Comparison of ENCODE assay signal across 9 cellular contexts in genomic region chrX:118350221-118350620, GRCh38. TPM values are rescaled to one million over a fixed set of nuclear protein-coding genes. Genes with fewer than 3 reads are reported as not detected.
DNase-seq lines count a peak whose midpoint lies in the region; ATAC-seq, FAIRE-seq and TF ChIP-seq lines count a peak whose summit lies in the region.
"Had no signal": no experiment of that assay in that cellular context is flagged by ENCODE, and none has a peak within 500 bp of the region (broad histone marks: within the 10 kb centered on the region; RNA-seq: fewer than 3 reads in every experiment).

No MANE protein-coding gene starts in this region.

- H3K27ac Mint-ChIP-seq in MCF 10A (ENCODE audit: low read depth, unreplicated experiment), result peak overlapping the region; percentile 58

- intact Hi-C loops in MCF 10A (cut with micrococcal nuclease), result no loop called here
- intact Hi-C loops in breast epithelium (cut with DNase I; ENCODE audit: low total_unique reads), result no loop called here
- intact Hi-C loops in endothelial cell of umbilical vein (cut with micrococcal nuclease), result no loop called here
- intact Hi-C loops in cardiac septum (cut with DNase I), result no loop called here

- no peak for TF ChIP-seq CTCF in MCF 10A (IDR thresholded peaks at IDR 0.05; ENCODE audit: unreplicated experiment)
- TF ChIP-seq CTCF in breast epithelium (IDR thresholded peaks at IDR 0.05), result no peak
- TF ChIP-seq CTCF in endothelial cell of umbilical vein (IDR thresholded peaks at IDR 0.05; ENCODE audit: extremely low read depth in 1 of 2, insufficient read depth in 1 of 2, low read depth in 1 of 2, low read length in 2 of 2), result no peak
- no peak for TF ChIP-seq CTCF in thoracic aorta (IDR thresholded peaks at IDR 0.05)

- no peak overlapping the region for H3K27ac ChIP-seq in breast epithelium
- H3K27ac ChIP-seq in endothelial cell of umbilical vein (ENCODE audit: insufficient read depth, low read depth, low read length), result peak overlapping the region; percentile 34
- peak overlapping the region; percentile 12 to 68 for H3K27ac ChIP-seq in thoracic aorta

- no peaks in the 10 kb centered on the region for H4K20me1 ChIP-seq in endothelial cell of umbilical vein (replicated peaks; ENCODE audit: control insufficient read depth, extremely low read depth, insufficient read depth, low read length)

- no peak overlapping the region for H2AFZ ChIP-seq in endothelial cell of umbilical vein (ENCODE audit: low read depth, low read length)

- peak overlapping the region; percentile 74 for H3K4me2 ChIP-seq in endothelial cell of umbilical vein (ENCODE audit: insufficient read depth, low read length)

- BruUV-seq in MCF 10A (replicated peaks; lab: Mats Ljungman, UMichigan), result no TSS peak
- BruUV-seq in endothelial cell of umbilical vein (replicated peaks; lab: Mats Ljungman, UMichigan), result no TSS peak

- FAIRE-seq in endothelial cell of umbilical vein (lab: Jason Lieb, UNC), result peak; percentile 68

- H3K4me1 Mint-ChIP-seq in MCF 10A (ENCODE audit: insufficient read depth, unreplicated experiment), result peaks cover 26% of the 10 kb centered on the region

- H3K4me1 ChIP-seq in breast epithelium (no peaks in the 10 kb centered on the region), endothelial cell of umbilical vein (ENCODE audit: control insufficient read depth, extremely low read depth, insufficient read depth, low read length) (peaks cover 40% of the 10 kb centered on the region), thoracic aorta (ENCODE audit: control insufficient read depth in 1 of 2, low read depth in 2 of 2) (peaks cover 3 to 36% of the 10 kb centered on the region in 2 donors)

- no peak for ATAC-seq in thoracic aorta (ENCODE audit: insufficient number of reproducible peaks, low FRiP score, low read depth)

- peaks cover 85% of the 10 kb centered on the region for H3K79me2 ChIP-seq in endothelial cell of umbilical vein (ENCODE audit: control insufficient read depth, insufficient read depth, low read length)

- H3K9ac ChIP-seq in endothelial cell of umbilical vein (replicated peaks; ENCODE audit: extremely low read depth, insufficient read depth, low read length), result peak overlapping the region; percentile 0

- CTCF ChIA-PET in MCF 10A (lab: Yijun Ruan, JAX) (no interaction called here), endothelial cell of umbilical vein (lab: Charles Lee) (interaction anchor here (0.7 kb wide), 1 partner anchor 658 kb away, joined by 3 read pairs; no protein-coding TSS in a partner anchor)

- no peaks in the 10 kb centered on the region for H3K9me1 ChIP-seq in endothelial cell of umbilical vein (replicated peaks; ENCODE audit: control insufficient read depth, extremely low read depth, insufficient read depth, low read length)

- peaks cover 0 to 2% of the 10 kb centered on the region in 2 donors for H3K27me3 ChIP-seq in breast epithelium
- H3K27me3 ChIP-seq in endothelial cell of umbilical vein (ENCODE audit: control insufficient read depth in 2 of 2, insufficient read depth in 2 of 2, low read length in 2 of 2), result no peaks in the 10 kb centered on the region
- H3K27me3 ChIP-seq in thoracic aorta (replicated peaks; ENCODE audit: insufficient read depth), result no peaks in the 10 kb centered on the region
- H3K27me3 ChIP-seq in H7 (ENCODE audit: control insufficient read depth, insufficient read depth, low read length), result no peaks in the 10 kb centered on the region

- peak overlapping the region; percentile 28 for H3K4me3 Mint-ChIP-seq in MCF 10A (ENCODE audit: unreplicated experiment)

- dilution Hi-C loops in endothelial cell of umbilical vein (cut with MboI; ENCODE audit: extremely low pct_ligation_motif_present, low sequenced_read_pairs), result no loop called here

- TF ChIP-seq POLR2A in breast epithelium (IDR thresholded peaks at IDR 0.05) (no peak), endothelial cell of umbilical vein (IDR thresholded peaks at IDR 0.05; ENCODE audit: low read depth, low read length) (no peak)

- H3K36me3 ChIP-seq in breast epithelium (no peaks in the 10 kb centered on the region), endothelial cell of umbilical vein (ENCODE audit: control insufficient read depth in 2 of 2, extremely low read depth in 1 of 2, insufficient read depth in 2 of 2, low read length in 2 of 2) (no peaks in the 10 kb centered on the region), thoracic aorta (no peaks in the 10 kb centered on the region), H7 (replicated peaks; ENCODE audit: control insufficient read depth, insufficient read depth, low read length) (no peaks in the 10 kb centered on the region)

- H3K4me3 ChIP-seq in breast epithelium (no peak overlapping the region), endothelial cell of umbilical vein (replicated peaks in 1 of 3; ENCODE audit: insufficient read depth in 1 of 3, low read depth in 1 of 3, low read length in 3 of 3) (no peak overlapping the region), thoracic aorta (peak overlapping the region; percentile 45), H7 (ENCODE audit: insufficient read depth, low read depth, low read length) (no peak overlapping the region)

- H3K36me3 Mint-ChIP-seq in MCF 10A (ENCODE audit: insufficient read depth, unreplicated experiment), result no peaks in the 10 kb centered on the region

- no peaks in the 10 kb centered on the region for H3K9me3 Mint-ChIP-seq in MCF 10A (ENCODE audit: unreplicated experiment)

- POLR2A ChIA-PET in MCF 10A (lab: Yijun Ruan, JAX), result interaction anchor here (0.7 to 8.2 kb wide), 2 partner anchors 9 to 27 kb away, joined by 4 to 97 read pairs; no protein-coding TSS in a partner anchor
- POLR2A ChIA-PET in endothelial cell of umbilical vein (lab: Charles Lee), result no interaction called here

- DNase-seq in MCF 10A (ENCODE audit: unreplicated experiment), result peak; percentile 35
- no peak for DNase-seq in breast epithelium (ENCODE audit: low spot score in 2 of 2)
- DNase-seq in SIG-M5 (lab: John Stamatoyannopoulos, UW), result peak; percentile 12
- peak; percentile 31 for DNase-seq in endothelial cell of umbilical vein (ENCODE audit: low read depth, low spot score)
- DNase-seq in thoracic aorta (ENCODE audit: low spot score), result no peak
- DNase-seq in H7, result no peak
- DNase-seq in cardiac septum (ENCODE audit: low spot score), result no peak
- DNase-seq in NCI-H1930 (lab: John Stamatoyannopoulos, UW), result no peak
- DNase-seq: activated T-cell treated with anti-CD3 and anti-CD28 coated beads for 4 hours had no signal

- peaks cover 6% of the 10 kb centered on the region for H3K27me3 Mint-ChIP-seq in MCF 10A (ENCODE audit: insufficient read depth, unreplicated experiment)

- no peaks in the 10 kb centered on the region for H3K9me3 ChIP-seq in breast epithelium
- no peaks in the 10 kb centered on the region for H3K9me3 ChIP-seq in endothelial cell of umbilical vein (replicated peaks; ENCODE audit: control insufficient read depth, insufficient read depth, low read length)
- H3K9me3 ChIP-seq in thoracic aorta, result no peaks in the 10 kb centered on the region

TF ChIP-seq in endothelial cell of umbilical vein, 7 proteins besides CTCF, POLR2A, EP300 and RAD21:
- TF ChIP-seq GATA2 (IDR thresholded peaks at IDR 0.05; ENCODE audit: insufficient read depth, insufficient read length, low read depth, low read length), result no peak
- TF ChIP-seq FOS (IDR thresholded peaks at IDR 0.05; ENCODE audit: borderline replicate concordance, insufficient read depth, low read length), result peak; percentile 7
- TF ChIP-seq EZH2 (IDR thresholded peaks at IDR 0.05; ENCODE audit: borderline replicate concordance, low read depth, low read length, severe bottlenecking), result no peak
TF ChIP-seq in endothelial cell of umbilical vein: peak in this region for 1.

RNA-seq across cellular contexts. Expression of gene WDR44, which starts 4.3 kb away (rescaled TPM):
- 13.2 and 14.1 TPM in 2 replicates for total RNA-seq in MCF 10A (2022)
- total RNA-seq in breast epithelium, result 10 to 100 TPM; 16.8 to 23.7 (median 19.3) TPM
- total RNA-seq in endothelial cell of umbilical vein, result 17.4 and 17.6 TPM in 2 replicates
- polyA plus RNA-seq in endothelial cell of umbilical vein, result 5.7 and 6.5 TPM in 2 replicates
- polyA plus RNA-seq in endothelial cell of umbilical vein (2011; cell fraction: cytosol; rRNA removed), result 7.2 and 7.3 TPM in 2 replicates
- polyA plus RNA-seq in endothelial cell of umbilical vein (2011; cell fraction: nucleus; rRNA removed), result 18.1 and 22.1 TPM in 2 replicates
- 13.3 and 15.5 TPM in 2 replicates for polyA plus RNA-seq in endothelial cell of umbilical vein (2012)
- 11.9 and 12.9 TPM in 2 replicates for polyA minus RNA-seq in endothelial cell of umbilical vein
- 16.9 TPM for polyA minus RNA-seq in endothelial cell of umbilical vein (2011; cell fraction: cytosol; rRNA and poly(A)+ RNA removed)
- 32.1 and 35.2 TPM in 2 replicates for polyA minus RNA-seq in endothelial cell of umbilical vein (2011; cell fraction: nucleus; rRNA and poly(A)+ RNA removed)
- total RNA-seq in thoracic aorta, result 10 to 100 TPM; 15.2 to 19.0 TPM
- total RNA-seq in H7 (2014; rRNA removed; shearing (Covaris generic)), result 38.1 and 58.1 TPM in 2 replicates
- total RNA-seq in cardiac septum, result 13.5 TPM

Comparison
In these comparisons a context has a peak if more than half of its experiments do, and no peak if none do; other contexts are left out.
1. DNase-seq: peak in MCF 10A (single experiment), SIG-M5 (single experiment) and endothelial cell of umbilical vein (single experiment); none in breast epithelium (0 of 2), thoracic aorta (single experiment), H7 (single experiment), cardiac septum (single experiment) and NCI-H1930 (0 of 2).
2. H3K27ac ChIP-seq: peak in endothelial cell of umbilical vein (single experiment) and thoracic aorta (2 of 2); none in breast epithelium (0 of 2).